In the genomic region with DNA sequence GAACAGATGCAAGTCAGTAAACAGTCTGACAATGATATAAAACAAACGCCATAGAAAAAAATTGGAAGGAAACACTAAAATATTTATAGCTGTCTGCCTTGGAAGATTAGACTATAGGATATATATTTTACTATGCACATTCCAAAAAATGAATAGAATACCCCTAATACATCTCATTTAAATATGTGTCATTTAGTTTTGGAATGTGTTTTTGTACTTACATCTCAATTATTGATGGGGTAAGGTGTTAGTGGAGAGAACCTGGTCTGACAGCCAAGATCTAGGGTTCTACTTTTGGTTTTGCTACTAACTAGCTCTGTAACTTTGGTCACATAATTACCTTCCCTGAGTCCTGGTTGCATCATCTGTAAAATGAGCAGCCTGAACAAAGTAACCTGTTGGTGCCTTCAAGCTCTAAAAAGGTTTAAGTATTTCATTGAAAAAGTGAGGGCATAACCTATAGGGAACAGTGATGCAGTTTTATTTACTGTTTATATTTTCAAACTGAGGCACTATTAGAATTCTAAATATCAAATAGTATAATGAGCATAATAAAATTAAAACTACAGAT, we compare ENCODE assay signal across 13 cellular contexts. TPM values are rescaled to one million over a fixed set of nuclear protein-coding genes. Genes with fewer than 3 reads are reported as not detected.
"Had no signal": no experiment of that assay in that cellular context is flagged by ENCODE, and none has a peak within 500 bp of the region (broad histone marks: within the 10 kb centered on the region; RNA-seq: fewer than 3 reads in every experiment).

No MANE protein-coding gene starts in this region.

- H3K9me3 ChIP-seq: ascending aorta, pancreas, thoracic aorta had no signal

- H3K27me3 Mint-ChIP-seq: activated CD8-positive, alpha-beta memory T cell treated with anti-CD3 and anti-CD28 coated beads, Interleukin-2, amount 10 ng/mL, durations not matched to agents 7 days and 5 days; effector memory CD8-positive, alpha-beta T cell had no signal

- H3K27me3 ChIP-seq: ascending aorta, pancreas had no signal

- H3K4me3 Mint-ChIP-seq: activated CD8-positive, alpha-beta memory T cell treated with anti-CD3 and anti-CD28 coated beads, Interleukin-2, amount 10 ng/mL, durations not matched to agents 7 days and 5 days; activated T-cell treated with anti-CD3 and anti-CD28 coated beads, Interleukin-2, amount 50 U/mL, for 4 hours; effector memory CD8-positive, alpha-beta T cell had no signal

- ATAC-seq: activated CD8-positive, alpha-beta memory T cell treated with anti-CD3 and anti-CD28 coated beads, Interleukin-2, amount 10 ng/mL, durations not matched to agents 7 days and 5 days; activated T-cell treated with anti-CD3 and anti-CD28 coated beads, Interleukin-2, amount 50 U/mL, for 4 hours; effector memory CD8-positive, alpha-beta T cell; pancreas had no signal

- H3K9me3 Mint-ChIP-seq: activated T-cell treated with anti-CD3 and anti-CD28 coated beads, Interleukin-2, amount 50 U/mL, for 4 hours; effector memory CD8-positive, alpha-beta T cell had no signal

- H3K27ac ChIP-seq: ascending aorta, pancreas, thoracic aorta had no signal

- H3K4me3 ChIP-seq: ascending aorta, lung, pancreas, thoracic aorta had no signal

- DNase-seq: activated CD4-positive, alpha-beta T cell treated with anti-CD3 and anti-CD28 coated beads, Interleukin-2, amount 50 U/mL, for 4 hours; activated CD4-positive, CD25-positive, alpha-beta regulatory T cell treated with anti-CD3 and anti-CD28 coated beads, Interleukin-2, amount 50 U/mL, for 72 hours; activated CD8-positive, alpha-beta memory T cell treated with anti-CD3 and anti-CD28 coated beads, Interleukin-2, amount 10 ng/mL, durations not matched to agents 7 days and 5 days; activated effector memory CD4-positive, alpha-beta T cell treated with anti-CD3 and anti-CD28 coated beads, Interleukin-2, amount 50 U/mL, for 16 hours; activated T-cell treated with anti-CD3 and anti-CD28 coated beads, Interleukin-2, amount 50 U/mL, for 4 hours; dermis blood vessel endothelial cell; effector memory CD8-positive, alpha-beta T cell; pancreas; stimulated activated CD4-positive, alpha-beta T cell treated with anti-CD3 and anti-CD28 coated beads, Interleukin-1b, Interleukin-23, amount 100 ng/mL, for 48 hours had no signal

- H3K4me1 ChIP-seq: ascending aorta had no signal

- H3K27ac Mint-ChIP-seq: activated CD8-positive, alpha-beta memory T cell treated with anti-CD3 and anti-CD28 coated beads, Interleukin-2, amount 10 ng/mL, durations not matched to agents 7 days and 5 days; effector memory CD8-positive, alpha-beta T cell had no signal

RNA-seq across cellular contexts. Expression of gene SLC6A13, which starts 28.6 kb away (rescaled TPM):
- total RNA-seq: ascending aorta, ureter had no signal
